ENCODE assay signal across 18 cellular contexts in genomic region chr10:122646511-122647382, GRCh38. TPM values are rescaled to one million over a fixed set of nuclear protein-coding genes. Genes with fewer than 3 reads are reported as not detected.
"Had no signal": no experiment of that assay in that cellular context is flagged by ENCODE, and none has a peak within 500 bp of the region (broad histone marks: within the 10 kb centered on the region; RNA-seq: fewer than 3 reads in every experiment).

No MANE protein-coding gene starts in this region.

- ATAC-seq: activated T-cell treated with anti-CD3 and anti-CD28 coated beads, Interleukin-2, amount 50 U/mL, for 72 hours; heart left ventricle; left lung; stimulated activated naive CD8-positive, alpha-beta T cell treated with anti-CD3 and anti-CD28 coated beads, Interleukin-15, amount 100 ng/mL, for 72 hours had no signal

- DNase-seq: activated naive CD4-positive, alpha-beta T cell; activated T-cell treated with anti-CD3 and anti-CD28 coated beads, Interleukin-2, amount 50 U/mL, for 72 hours; aorta; heart left ventricle; left lung; stimulated activated CD4-positive, alpha-beta T cell treated with anti-CD3 and anti-CD28 coated beads, Interleukin-15, amount 100 ng/mL, for 24 hours; stimulated activated CD4-positive, alpha-beta T cell treated with anti-CD3 and anti-CD28 coated beads, Interleukin-4, amount 100 ng/mL, for 24 hours; stimulated activated naive CD8-positive, alpha-beta T cell treated with anti-CD3 and anti-CD28 coated beads, Interleukin-15, amount 100 ng/mL, for 72 hours; T-helper 2 cell; uterus had no signal

- H3K27ac ChIP-seq: heart left ventricle, left lung, thoracic aorta, uterus had no signal

- H3K36me3 ChIP-seq: heart left ventricle, left lung, thoracic aorta, uterus had no signal

- H3K4me3 ChIP-seq: heart left ventricle, left lung, thoracic aorta, uterus had no signal

- H3K4me1 ChIP-seq: left lung, uterus had no signal

- H3K9me3 ChIP-seq: heart left ventricle, left lung, thoracic aorta, uterus had no signal

- H3K27me3 ChIP-seq: heart left ventricle, uterus had no signal

RNA-seq across cellular contexts. Expression of gene C10orf120, which starts 52.9 kb away (rescaled TPM):
- total RNA-seq: activated T-cell treated with anti-CD3 and anti-CD28 coated beads, Interleukin-2, amount 50 U/mL, for 72 hours; aorta; bronchial epithelial cell; endothelial cell of umbilical vein; fibroblast of lung; frontal cortex; heart left ventricle; left lung; mucosa of gallbladder; omental fat pad; pulmonary artery endothelial cell; thoracic aorta; uterus had no signal
- polyA plus RNA-seq: aorta, endothelial cell of umbilical vein, fibroblast of lung, heart left ventricle had no signal
